In the genomic region with DNA sequence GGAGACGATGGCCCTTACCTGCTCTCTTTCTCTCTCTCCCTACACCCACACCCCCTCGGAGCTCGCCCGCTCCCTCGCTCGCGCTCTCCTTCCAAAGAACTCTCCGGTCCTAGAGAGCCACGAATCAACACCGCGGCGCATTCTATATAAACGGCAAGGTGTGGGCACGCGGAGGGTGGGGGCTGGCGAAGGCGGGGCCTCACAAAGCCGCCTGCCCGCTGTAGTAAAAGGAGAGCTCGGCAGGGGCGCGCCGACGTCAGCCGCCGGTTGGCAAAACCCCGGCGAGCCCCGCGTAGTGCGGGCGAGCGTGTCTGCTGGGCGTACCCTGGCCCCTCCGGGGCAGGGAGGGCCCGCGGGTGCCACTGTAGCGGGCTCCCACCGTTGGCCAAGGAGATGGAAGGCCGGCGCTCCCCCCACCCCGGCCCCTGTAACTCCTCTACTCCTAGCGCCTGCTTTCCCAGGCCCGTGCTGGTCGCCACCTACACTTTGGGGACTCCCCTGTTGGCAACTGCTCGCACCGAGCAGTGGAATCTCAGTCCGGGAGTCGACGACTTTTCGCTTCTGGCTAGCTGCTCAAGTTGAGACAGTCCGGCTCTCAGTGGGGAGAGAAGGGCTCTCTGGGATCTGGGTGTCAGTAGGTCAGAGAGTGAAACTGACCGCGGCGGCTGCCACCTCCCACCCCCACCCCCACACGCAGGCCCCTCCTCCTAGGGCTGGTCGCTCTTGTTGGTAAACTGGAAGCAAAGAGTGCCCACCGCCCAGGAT, we compare ENCODE assay signal across 8 cellular contexts.
A peak's percentile ranks its signal among the peaks of the same experiment; 100 is the strongest.
DNase-seq lines count a peak whose midpoint lies in the region; ATAC-seq and TF ChIP-seq lines count a peak whose summit lies in the region.

No MANE protein-coding gene starts in this region.

- H3K9me3 ChIP-seq in left ventricle myocardium inferior (replicated peaks): no peaks in the 10 kb centered on the region

- CTCF ChIA-PET in AG04449 (lab: Yijun Ruan, JAX): no interaction called here
- CTCF ChIA-PET in WTC11 (lab: Charles Lee): interaction anchor here (0.6 to 0.9 kb wide), 3 partner anchors 11 to 78 kb away, joined by 3 read pairs; no protein-coding TSS in a partner anchor

- H3K27me3 Mint-ChIP-seq in WTC11 (ENCODE audit: low read depth): peaks cover 90% of the 10 kb centered on the region

- DNase-seq in AG04449 (ENCODE audit: low read depth, low spot score): no peak
- DNase-seq in H7: peak; percentile 89
- DNase-seq in WTC11 (ENCODE audit: low spot score): peak; percentile 62
- DNase-seq in left ventricle myocardium inferior: peak; percentile 18
- DNase-seq in stimulated activated CD4-positive, alpha-beta T cell treated with anti-CD3 and anti-CD28 coated beads, Interleukin-4, amount 100 ng/mL, for 4 hours: no peak

- H3K36me3 ChIP-seq in H7 (replicated peaks; ENCODE audit: control insufficient read depth, insufficient read depth, low read length): no peaks in the 10 kb centered on the region
- no peaks in the 10 kb centered on the region for H3K36me3 ChIP-seq in left ventricle myocardium inferior
- H3K36me3 ChIP-seq in rectal smooth muscle tissue (ENCODE audit: control insufficient read depth, insufficient read depth, low read length): no peaks in the 10 kb centered on the region

- peaks cover 6% of the 10 kb centered on the region for H3K4me1 ChIP-seq in left ventricle myocardium inferior
- no peaks in the 10 kb centered on the region for H3K4me1 ChIP-seq in rectal smooth muscle tissue (ENCODE audit: control insufficient read depth, insufficient read depth, low read length)

- peaks cover 65% of the 10 kb centered on the region for H3K27me3 ChIP-seq in H7 (ENCODE audit: control insufficient read depth, insufficient read depth, low read length)
- peaks cover 34% of the 10 kb centered on the region for H3K27me3 ChIP-seq in left ventricle myocardium inferior (ENCODE audit: low read depth)
- H3K27me3 ChIP-seq in rectal smooth muscle tissue (ENCODE audit: control insufficient read depth, insufficient read depth, low read length): no peaks in the 10 kb centered on the region

- no peaks in the 10 kb centered on the region for H3K9me3 Mint-ChIP-seq in WTC11

- intact Hi-C loops in left ventricle myocardium inferior (cut with micrococcal nuclease): no loop called here

- POLR2A ChIA-PET in AG04449 (lab: Yijun Ruan, JAX) (no interaction called here), WTC11 (lab: Charles Lee) (interaction anchor here (0.7 to 1.5 kb wide), 2 partner anchors 10 to 20 kb away, joined by 4 to 5 read pairs; no protein-coding TSS in a partner anchor)

- no peak overlapping the region for H3K27ac Mint-ChIP-seq in WTC11

- peaks cover 13% of the 10 kb centered on the region for H3K4me1 Mint-ChIP-seq in WTC11

- H3K4me3 Mint-ChIP-seq in WTC11: peak overlapping the region; percentile 85

- no peaks in the 10 kb centered on the region for H3K36me3 Mint-ChIP-seq in WTC11

- ATAC-seq in WTC11 (peak; percentile 67), HG02840 (IDR thresholded peaks at IDR 0.05; ENCODE audit: low FRiP score, unreplicated experiment) (no peak), GM21737 (IDR thresholded peaks at IDR 0.05; ENCODE audit: unreplicated experiment) (no peak)

- no peak overlapping the region for H3K27ac ChIP-seq in left ventricle myocardium inferior (replicated peaks)
- H3K27ac ChIP-seq in rectal smooth muscle tissue (ENCODE audit: low read depth, low read length): no peak overlapping the region

- H3K4me3 ChIP-seq in AG04449 (ENCODE audit: low read depth, low read length) (peak overlapping the region; percentile 23), H7 (ENCODE audit: insufficient read depth, low read depth, low read length) (peak overlapping the region; percentile 66), left ventricle myocardium inferior (peak overlapping the region; percentile 65), rectal smooth muscle tissue (ENCODE audit: low read length) (peak overlapping the region; percentile 44)

- no peak overlapping the region for H3K9ac ChIP-seq in rectal smooth muscle tissue (ENCODE audit: low read length)

- TF ChIP-seq CTCF in AG04449 (IDR thresholded peaks at IDR 0.05; ENCODE audit: insufficient read depth, low read length, missing control alignments) (no peak), WTC11 (IDR thresholded peaks at IDR 0.05) (no peak), left ventricle myocardium inferior (IDR thresholded peaks at IDR 0.05; ENCODE audit: borderline replicate concordance) (no peak)

TF ChIP-seq in WTC11, 78 proteins besides CTCF, POLR2A, EP300 and RAD21:
- TF ChIP-seq NFYB (CRISPR knock-in tag; conservative IDR thresholded peaks at IDR 0.05; ENCODE audit: low read depth) (no peak), ZNF138 (CRISPR knock-in tag; conservative IDR thresholded peaks at IDR 0.05) (no peak), STAT6 (CRISPR knock-in tag; conservative IDR thresholded peaks at IDR 0.05; ENCODE audit: low read depth) (no peak), IRF2 (CRISPR knock-in tag; IDR thresholded peaks at IDR 0.05; ENCODE audit: borderline replicate concordance, low read depth) (no peak), E2F5 (CRISPR knock-in tag; IDR thresholded peaks at IDR 0.05) (no peak), ESRRA (CRISPR knock-in tag; IDR thresholded peaks at IDR 0.05; ENCODE audit: borderline replicate concordance) (no peak), ZNF423 (CRISPR knock-in tag; IDR thresholded peaks at IDR 0.05) (no peak), NR3C1 (CRISPR knock-in tag; conservative IDR thresholded peaks at IDR 0.05; ENCODE audit: low read depth) (no peak), ZBTB21 (CRISPR knock-in tag; IDR thresholded peaks at IDR 0.05; ENCODE audit: borderline replicate concordance) (no peak)
- TF ChIP-seq, protein P1, sequence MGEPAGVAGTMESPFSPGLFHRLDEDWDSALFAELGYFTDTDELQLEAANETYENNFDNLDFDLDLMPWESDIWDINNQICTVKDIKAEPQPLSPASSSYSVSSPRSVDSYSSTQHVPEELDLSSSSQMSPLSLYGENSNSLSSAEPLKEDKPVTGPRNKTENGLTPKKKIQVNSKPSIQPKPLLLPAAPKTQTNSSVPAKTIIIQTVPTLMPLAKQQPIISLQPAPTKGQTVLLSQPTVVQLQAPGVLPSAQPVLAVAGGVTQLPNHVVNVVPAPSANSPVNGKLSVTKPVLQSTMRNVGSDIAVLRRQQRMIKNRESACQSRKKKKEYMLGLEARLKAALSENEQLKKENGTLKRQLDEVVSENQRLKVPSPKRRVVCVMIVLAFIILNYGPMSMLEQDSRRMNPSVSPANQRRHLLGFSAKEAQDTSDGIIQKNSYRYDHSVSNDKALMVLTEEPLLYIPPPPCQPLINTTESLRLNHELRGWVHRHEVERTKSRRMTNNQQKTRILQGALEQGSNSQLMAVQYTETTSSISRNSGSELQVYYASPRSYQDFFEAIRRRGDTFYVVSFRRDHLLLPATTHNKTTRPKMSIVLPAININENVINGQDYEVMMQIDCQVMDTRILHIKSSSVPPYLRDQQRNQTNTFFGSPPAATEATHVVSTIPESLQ (CRISPR knock-in tag; IDR thresholded peaks at IDR 0.05): no peak
- TF ChIP-seq, protein P2, sequence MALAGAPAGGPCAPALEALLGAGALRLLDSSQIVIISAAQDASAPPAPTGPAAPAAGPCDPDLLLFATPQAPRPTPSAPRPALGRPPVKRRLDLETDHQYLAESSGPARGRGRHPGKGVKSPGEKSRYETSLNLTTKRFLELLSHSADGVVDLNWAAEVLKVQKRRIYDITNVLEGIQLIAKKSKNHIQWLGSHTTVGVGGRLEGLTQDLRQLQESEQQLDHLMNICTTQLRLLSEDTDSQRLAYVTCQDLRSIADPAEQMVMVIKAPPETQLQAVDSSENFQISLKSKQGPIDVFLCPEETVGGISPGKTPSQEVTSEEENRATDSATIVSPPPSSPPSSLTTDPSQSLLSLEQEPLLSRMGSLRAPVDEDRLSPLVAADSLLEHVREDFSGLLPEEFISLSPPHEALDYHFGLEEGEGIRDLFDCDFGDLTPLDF (CRISPR knock-in tag; IDR thresholded peaks at IDR 0.05): no peak
- TF ChIP-seq, protein P3, sequence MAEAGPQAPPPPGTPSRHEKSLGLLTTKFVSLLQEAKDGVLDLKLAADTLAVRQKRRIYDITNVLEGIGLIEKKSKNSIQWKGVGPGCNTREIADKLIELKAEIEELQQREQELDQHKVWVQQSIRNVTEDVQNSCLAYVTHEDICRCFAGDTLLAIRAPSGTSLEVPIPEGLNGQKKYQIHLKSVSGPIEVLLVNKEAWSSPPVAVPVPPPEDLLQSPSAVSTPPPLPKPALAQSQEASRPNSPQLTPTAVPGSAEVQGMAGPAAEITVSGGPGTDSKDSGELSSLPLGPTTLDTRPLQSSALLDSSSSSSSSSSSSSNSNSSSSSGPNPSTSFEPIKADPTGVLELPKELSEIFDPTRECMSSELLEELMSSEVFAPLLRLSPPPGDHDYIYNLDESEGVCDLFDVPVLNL (CRISPR knock-in tag; IDR thresholded peaks at IDR 0.05; ENCODE audit: borderline replicate concordance, low read depth): no peak

Comparison
In these comparisons a context has a peak if more than half of its experiments do, and no peak if none do; other contexts are left out.
1. DNase-seq: peak in H7 (single experiment), WTC11 (single experiment) and left ventricle myocardium inferior (single experiment); none in AG04449 (single experiment) and stimulated activated CD4-positive, alpha-beta T cell treated with anti-CD3 and anti-CD28 coated beads, Interleukin-4, amount 100 ng/mL, for 4 hours (0 of 2).
2. Peak in every context shown above with its lines, with median percentiles within 50 percentile points of each other: H3K4me3 ChIP-seq.